ENCODE assay signal across 8 cellular contexts in the genomic region with DNA sequence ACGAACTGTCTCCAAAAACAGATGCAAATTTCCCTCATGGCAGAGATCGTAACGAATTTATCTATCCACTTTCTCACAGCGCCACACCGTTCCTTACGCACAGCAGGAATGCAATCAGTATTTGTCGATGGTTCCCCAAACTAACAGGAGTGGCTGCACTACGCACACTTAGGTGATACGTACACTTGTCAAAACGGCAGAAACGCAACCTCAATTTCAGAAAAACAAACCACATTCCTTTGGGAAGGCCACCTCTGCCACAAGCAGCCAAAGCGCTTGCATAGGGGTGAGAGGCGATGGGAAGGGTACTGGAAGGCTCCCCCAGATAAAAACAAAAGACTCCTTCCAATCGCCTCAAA. TPM values are rescaled to one million over a fixed set of nuclear protein-coding genes. Genes with fewer than 3 reads are reported as not detected.
DNase-seq lines count a peak whose midpoint lies in the region; ATAC-seq, FAIRE-seq and TF ChIP-seq lines count a peak whose summit lies in the region.

No MANE protein-coding gene starts in this region.

- peaks cover 4% of the 10 kb centered on the region for H3K4me1 ChIP-seq in foreskin keratinocyte
- peaks cover 2 to 7% of the 10 kb centered on the region in 2 donors for H3K4me1 ChIP-seq in neuronal stem cell (ENCODE audit: control insufficient read depth in 2 of 2, insufficient read depth in 1 of 2, low read depth in 1 of 2, low read length in 2 of 2)

- DNase-seq in GM12864 (ENCODE audit: low read depth) (no peak), KG1 (lab: John Stamatoyannopoulos, UW) (peak; percentile 33), WTC11 (ENCODE audit: low spot score) (no peak), foreskin keratinocyte (peak; percentile 42 to 64), neuronal stem cell (ENCODE audit: low spot score) (peak; percentile 41), NCI-H2081 (lab: John Stamatoyannopoulos, UW) (no peak), GM12891 (ENCODE audit: insufficient read length, low spot score) (no peak)

- peaks cover 6% of the 10 kb centered on the region for H3K79me1 ChIP-seq in neuronal stem cell (ENCODE audit: low read depth, low read length)

- no peaks in the 10 kb centered on the region for H3K27me3 Mint-ChIP-seq in WTC11 (ENCODE audit: low read depth)

- H2BK15ac ChIP-seq in neuronal stem cell (ENCODE audit: low read length) = no peak overlapping the region

- H3K36me3 Mint-ChIP-seq in WTC11 = no peaks in the 10 kb centered on the region

- H2BK5ac ChIP-seq in neuronal stem cell (ENCODE audit: low read length) = peak overlapping the region; percentile 7

- no peak for FAIRE-seq in GM12891 (lab: Jason Lieb, UNC)

- H3K14ac ChIP-seq in neuronal stem cell (ENCODE audit: low read length) = no peak overlapping the region

- H4K8ac ChIP-seq in neuronal stem cell (ENCODE audit: low read depth, low read length) = peak overlapping the region; percentile 78

- H3K4me3 Mint-ChIP-seq in WTC11 = peak overlapping the region; percentile 92

- ATAC-seq in GM21723 (IDR thresholded peaks at IDR 0.05; ENCODE audit: unreplicated experiment) = peak; percentile 27
- ATAC-seq in WTC11 = no peak
- peak; percentile 31 for ATAC-seq in foreskin keratinocyte

- H3K27me3 ChIP-seq in foreskin keratinocyte (no peaks in the 10 kb centered on the region), neuronal stem cell (ENCODE audit: control insufficient read depth in 3 of 3, insufficient read depth in 3 of 3, low read depth in 1 of 3, low read length in 3 of 3) (no peaks in the 10 kb centered on the region)

- H3K23ac ChIP-seq in neuronal stem cell (ENCODE audit: low read depth, low read length, poor library complexity) = peak overlapping the region; percentile 94

- CTCF ChIA-PET in WTC11 (lab: Charles Lee) = interaction anchor here (1.0 to 2.4 kb wide), 5 partner anchors 10 to 26 kb away, joined by 3 to 19 read pairs (median 5); a partner anchor contains a TSS

- H3K4me3 ChIP-seq in GM12864 (ENCODE audit: low read depth, low read length) = peak overlapping the region; percentile 65
- peak overlapping the region; percentile 83 to 94 for H3K4me3 ChIP-seq in neuronal stem cell (ENCODE audit: low read length in 2 of 2)

- TF ChIP-seq CTCF in GM12864 (IDR thresholded peaks at IDR 0.05; ENCODE audit: low read depth, low read length, missing control alignments) (no peak), WTC11 (IDR thresholded peaks at IDR 0.05) (no peak), foreskin keratinocyte (conservative IDR thresholded peaks at IDR 0.05) (no peak)

- H3K4me1 Mint-ChIP-seq in WTC11 = peaks cover 49% of the 10 kb centered on the region

- POLR2A ChIA-PET in WTC11 (lab: Charles Lee) = interaction anchor here (1.0 to 3.0 kb wide), 6 partner anchors 9 to 76 kb away, joined by 3 to 33 read pairs (median 6); a partner anchor contains a TSS

- H3K4ac ChIP-seq in neuronal stem cell (ENCODE audit: low read length) = no peak overlapping the region

- H3K18ac ChIP-seq in neuronal stem cell (ENCODE audit: low read length) = no peak overlapping the region

- peak overlapping the region; percentile 98 for H3K27ac Mint-ChIP-seq in WTC11

- peaks cover 0 to 3% of the 10 kb centered on the region in 2 donors for H3K36me3 ChIP-seq in neuronal stem cell (replicated peaks in 1 of 2; ENCODE audit: control insufficient read depth in 2 of 2, insufficient read depth in 2 of 2, low read length in 2 of 2)

- H3K9ac ChIP-seq in neuronal stem cell (ENCODE audit: low read depth, low read length, poor library complexity) = peak overlapping the region; percentile 96

- no peak overlapping the region for H2BK120ac ChIP-seq in neuronal stem cell (ENCODE audit: low read depth, low read length)

- H3K9me3 ChIP-seq in neuronal stem cell (replicated peaks in 1 of 2; ENCODE audit: control insufficient read depth in 2 of 2, insufficient read depth in 1 of 2, low read depth in 1 of 2, low read length in 2 of 2) = no peaks in the 10 kb centered on the region

- no CpG with 5 or more reads among the region's 14 CpGs for WGBS in neuronal stem cell (ENCODE audit: extremely low coverage in 2 of 2, insufficient read length in 2 of 2, insufficient replicate concordance in 1 of 2), 2 donors

- no peak overlapping the region for H4K91ac ChIP-seq in neuronal stem cell (ENCODE audit: low read depth, low read length, poor library complexity)

- H2AK5ac ChIP-seq in neuronal stem cell (ENCODE audit: low read depth, low read length) = peak overlapping the region; percentile 24

- H2AFZ ChIP-seq in neuronal stem cell (ENCODE audit: low read length) = peak overlapping the region; percentile 83

- H3K4me2 ChIP-seq in neuronal stem cell (ENCODE audit: insufficient read depth, low read length, poor library complexity, severe bottlenecking) = peak overlapping the region; percentile 94

- no peak overlapping the region for H2BK12ac ChIP-seq in neuronal stem cell (ENCODE audit: low read length)

- H3K9me3 Mint-ChIP-seq in WTC11 = no peaks in the 10 kb centered on the region

- peak overlapping the region; percentile 68 for H3K27ac ChIP-seq in foreskin keratinocyte
- H3K27ac ChIP-seq in neuronal stem cell (replicated peaks; ENCODE audit: low read length) = peak overlapping the region; percentile 57

- no peak for TF ChIP-seq POLR2A in GM12891 (IDR thresholded peaks at IDR 0.05; ENCODE audit: low read depth, low read length)

TF ChIP-seq in WTC11, 78 proteins besides CTCF, POLR2A, EP300 and RAD21 (continues in another document):
- TF ChIP-seq, protein P1, sequence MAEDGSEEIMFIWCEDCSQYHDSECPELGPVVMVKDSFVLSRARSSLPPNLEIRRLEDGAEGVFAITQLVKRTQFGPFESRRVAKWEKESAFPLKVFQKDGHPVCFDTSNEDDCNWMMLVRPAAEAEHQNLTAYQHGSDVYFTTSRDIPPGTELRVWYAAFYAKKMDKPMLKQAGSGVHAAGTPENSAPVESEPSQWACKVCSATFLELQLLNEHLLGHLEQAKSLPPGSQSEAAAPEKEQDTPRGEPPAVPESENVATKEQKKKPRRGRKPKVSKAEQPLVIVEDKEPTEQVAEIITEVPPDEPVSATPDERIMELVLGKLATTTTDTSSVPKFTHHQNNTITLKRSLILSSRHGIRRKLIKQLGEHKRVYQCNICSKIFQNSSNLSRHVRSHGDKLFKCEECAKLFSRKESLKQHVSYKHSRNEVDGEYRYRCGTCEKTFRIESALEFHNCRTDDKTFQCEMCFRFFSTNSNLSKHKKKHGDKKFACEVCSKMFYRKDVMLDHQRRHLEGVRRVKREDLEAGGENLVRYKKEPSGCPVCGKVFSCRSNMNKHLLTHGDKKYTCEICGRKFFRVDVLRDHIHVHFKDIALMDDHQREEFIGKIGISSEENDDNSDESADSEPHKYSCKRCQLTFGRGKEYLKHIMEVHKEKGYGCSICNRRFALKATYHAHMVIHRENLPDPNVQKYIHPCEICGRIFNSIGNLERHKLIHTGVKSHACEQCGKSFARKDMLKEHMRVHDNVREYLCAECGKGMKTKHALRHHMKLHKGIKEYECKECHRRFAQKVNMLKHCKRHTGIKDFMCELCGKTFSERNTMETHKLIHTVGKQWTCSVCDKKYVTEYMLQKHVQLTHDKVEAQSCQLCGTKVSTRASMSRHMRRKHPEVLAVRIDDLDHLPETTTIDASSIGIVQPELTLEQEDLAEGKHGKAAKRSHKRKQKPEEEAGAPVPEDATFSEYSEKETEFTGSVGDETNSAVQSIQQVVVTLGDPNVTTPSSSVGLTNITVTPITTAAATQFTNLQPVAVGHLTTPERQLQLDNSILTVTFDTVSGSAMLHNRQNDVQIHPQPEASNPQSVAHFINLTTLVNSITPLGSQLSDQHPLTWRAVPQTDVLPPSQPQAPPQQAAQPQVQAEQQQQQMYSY (CRISPR knock-in tag; IDR thresholded peaks at IDR 0.05) = no peak
- TF ChIP-seq MYBL2 (CRISPR knock-in tag; IDR thresholded peaks at IDR 0.05) (no peak), ZNF263 (CRISPR knock-in tag; IDR thresholded peaks at IDR 0.05; ENCODE audit: low read depth) (no peak), SMAD3 (CRISPR knock-in tag; IDR thresholded peaks at IDR 0.05; ENCODE audit: borderline replicate concordance) (no peak)

TF ChIP-seq in GM12891, 5 proteins besides CTCF, POLR2A, EP300 and RAD21:
- TF ChIP-seq SPI1 (IDR thresholded peaks at IDR 0.05; ENCODE audit: low read depth, low read length) = no peak
- TF ChIP-seq PAX5 (IDR thresholded peaks at IDR 0.05; ENCODE audit: insufficient read depth, low read length, severe bottlenecking) = no peak
- TF ChIP-seq POLR2AphosphoS5 (IDR thresholded peaks at IDR 0.05; ENCODE audit: low read depth, low read length) = no peak
- no peak for TF ChIP-seq POU2F2 (IDR thresholded peaks at IDR 0.05; ENCODE audit: low read depth, low read length)
- no peak for TF ChIP-seq TAF1 (IDR thresholded peaks at IDR 0.05; ENCODE audit: low read depth, low read length)

RNA-seq across cellular contexts. Expression of a gene that starts 0.6 kb away (rescaled TPM):
- 146 to 195 TPM (median 146 TPM) in 3 replicates for total RNA-seq in WTC11 (2021)
- total RNA-seq in foreskin keratinocyte = 23.2 and 26.1 TPM in 2 replicates
- 12.4 and 14.1 TPM in 2 replicates for polyA plus RNA-seq in foreskin keratinocyte
- 9.6 TPM for polyA plus RNA-seq in neuronal stem cell (2013, experiment 1 of 2)
- polyA plus RNA-seq in neuronal stem cell (2013, experiment 2 of 2) = 9.4 TPM
- 15.5 TPM for polyA plus RNA-seq in GM12891 (2012; ENCODE audit: low read depth, missing spikeins)

RNA-seq across cellular contexts. Expression of a gene that starts 10.7 kb away (rescaled TPM):
- 24.2 to 27.9 TPM (median 25.0 TPM) in 3 replicates for total RNA-seq in WTC11 (2021)
- 16.1 and 17.8 TPM in 2 replicates for total RNA-seq in foreskin keratinocyte
- 3.0 TPM in 2 replicates for polyA plus RNA-seq in foreskin keratinocyte
- 21.7 TPM for polyA plus RNA-seq in neuronal stem cell (2013, experiment 1 of 2)
- 22.4 TPM for polyA plus RNA-seq in neuronal stem cell (2013, experiment 2 of 2)
- polyA plus RNA-seq in GM12891 (2012; ENCODE audit: low read depth, missing spikeins) = 3.7 TPM

Comparison
In these comparisons a context has a peak if more than half of its experiments do, and no peak if none do; other contexts are left out.
1. DNase-seq: peak in KG1 (single experiment), foreskin keratinocyte (2 of 2) and neuronal stem cell (single experiment); none in GM12864 (single experiment), WTC11 (single experiment), NCI-H2081 (0 of 2) and GM12891 (single experiment).